1 cellular context compared by ENCODE assay signal in the genomic region with DNA sequence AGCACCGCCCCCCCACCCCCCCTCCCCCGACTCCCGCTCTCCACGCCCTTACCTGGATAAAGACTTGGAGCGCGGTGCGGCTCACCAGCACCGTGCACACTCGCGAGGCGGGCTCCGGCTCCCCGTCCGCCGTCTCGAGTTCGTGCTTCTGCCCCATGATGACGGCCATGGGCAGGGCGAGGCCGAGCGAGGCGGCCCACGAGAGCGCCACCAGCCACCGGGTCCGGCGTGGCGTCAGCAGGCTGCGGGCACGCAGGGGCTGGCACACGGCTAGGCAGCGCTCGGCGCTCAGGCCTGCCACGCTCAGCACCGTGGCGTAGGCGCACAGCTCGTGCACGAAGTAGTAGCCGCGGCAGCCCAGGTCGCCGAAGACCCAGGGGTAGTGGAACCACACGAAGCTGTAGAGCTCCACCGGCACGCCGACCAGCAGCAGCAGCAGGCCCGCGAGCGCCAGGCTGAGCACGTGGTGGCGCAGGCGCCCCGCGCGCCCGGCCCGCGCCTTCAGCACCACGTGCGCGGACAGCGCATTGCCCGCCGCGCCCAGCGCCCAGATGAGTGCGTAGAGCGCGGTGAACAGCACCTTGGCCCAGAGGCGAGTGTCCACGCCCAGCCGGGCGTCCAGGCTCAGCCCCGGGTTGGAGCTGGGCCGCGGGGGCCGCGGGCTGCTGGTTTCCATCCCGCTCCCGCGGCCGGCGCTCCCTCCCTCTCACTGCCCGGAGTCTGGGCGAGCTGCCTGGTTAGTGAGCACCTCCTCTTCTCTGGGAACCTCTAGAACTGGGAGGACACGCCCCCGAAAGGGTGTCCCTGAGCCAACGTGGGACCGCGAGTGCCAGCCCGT.
TF ChIP-seq lines count a peak whose summit lies in the region.

A gene with protein sequence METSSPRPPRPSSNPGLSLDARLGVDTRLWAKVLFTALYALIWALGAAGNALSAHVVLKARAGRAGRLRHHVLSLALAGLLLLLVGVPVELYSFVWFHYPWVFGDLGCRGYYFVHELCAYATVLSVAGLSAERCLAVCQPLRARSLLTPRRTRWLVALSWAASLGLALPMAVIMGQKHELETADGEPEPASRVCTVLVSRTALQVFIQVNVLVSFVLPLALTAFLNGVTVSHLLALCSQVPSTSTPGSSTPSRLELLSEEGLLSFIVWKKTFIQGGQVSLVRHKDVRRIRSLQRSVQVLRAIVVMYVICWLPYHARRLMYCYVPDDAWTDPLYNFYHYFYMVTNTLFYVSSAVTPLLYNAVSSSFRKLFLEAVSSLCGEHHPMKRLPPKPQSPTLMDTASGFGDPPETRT (minus strand): TSS at position 742 of the 838 bp plus-strand sequence. CDS start 66 bp downstream, at position 676.

TF ChIP-seq in HepG2, 621 proteins besides CTCF, POLR2A, EP300 and RAD21 (continued from another document and continues in another):
- TF ChIP-seq NFKB2 (CRISPR knock-in tag; IDR thresholded peaks at IDR 0.05; ENCODE audit: borderline replicate concordance) = peak; percentile 100
- TF ChIP-seq KDM3A (CRISPR knock-in tag; IDR thresholded peaks at IDR 0.05; ENCODE audit: low read depth) = peak; percentile 83; the same call in 1 of the 2 replicates
- TF ChIP-seq HNRNPL (IDR thresholded peaks at IDR 0.05; ENCODE audit: low read depth, low read length) = 0 out of 2 replicates have a peak, but pooled peaks have one; percentile 58
- no peak for TF ChIP-seq PTBP1 (IDR thresholded peaks at IDR 0.05; ENCODE audit: low read depth, low read length, poor library complexity, severe bottlenecking)
- no peak for TF ChIP-seq NBN (conservative IDR thresholded peaks at IDR 0.05)
- TF ChIP-seq, protein P1, sequence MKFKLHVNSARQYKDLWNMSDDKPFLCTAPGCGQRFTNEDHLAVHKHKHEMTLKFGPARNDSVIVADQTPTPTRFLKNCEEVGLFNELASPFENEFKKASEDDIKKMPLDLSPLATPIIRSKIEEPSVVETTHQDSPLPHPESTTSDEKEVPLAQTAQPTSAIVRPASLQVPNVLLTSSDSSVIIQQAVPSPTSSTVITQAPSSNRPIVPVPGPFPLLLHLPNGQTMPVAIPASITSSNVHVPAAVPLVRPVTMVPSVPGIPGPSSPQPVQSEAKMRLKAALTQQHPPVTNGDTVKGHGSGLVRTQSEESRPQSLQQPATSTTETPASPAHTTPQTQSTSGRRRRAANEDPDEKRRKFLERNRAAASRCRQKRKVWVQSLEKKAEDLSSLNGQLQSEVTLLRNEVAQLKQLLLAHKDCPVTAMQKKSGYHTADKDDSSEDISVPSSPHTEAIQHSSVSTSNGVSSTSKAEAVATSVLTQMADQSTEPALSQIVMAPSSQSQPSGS (CRISPR knock-in tag; IDR thresholded peaks at IDR 0.05) = peak; percentile 95
- TF ChIP-seq ZNF282 (IDR thresholded peaks at IDR 0.05; ENCODE audit: partially characterized antibody) = no peak
- peak; percentile 100 for TF ChIP-seq SALL1 (CRISPR knock-in tag; IDR thresholded peaks at IDR 0.05)
- TF ChIP-seq, protein P2, sequence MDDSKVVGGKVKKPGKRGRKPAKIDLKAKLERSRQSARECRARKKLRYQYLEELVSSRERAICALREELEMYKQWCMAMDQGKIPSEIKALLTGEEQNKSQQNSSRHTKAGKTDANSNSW (CRISPR knock-in tag; IDR thresholded peaks at IDR 0.05; ENCODE audit: borderline replicate concordance) = peak; percentile 96; the same call in 1 of the 2 replicates
- TF ChIP-seq CBX2 (IDR thresholded peaks at IDR 0.05; ENCODE audit: low read depth, low read length) = no peak
- peak; percentile 99 for TF ChIP-seq CBX2 (CRISPR knock-in tag; IDR thresholded peaks at IDR 0.05; ENCODE audit: low read depth)
- peak; percentile 98 for TF ChIP-seq ZNF768 (CRISPR knock-in tag; IDR thresholded peaks at IDR 0.05)
- TF ChIP-seq ZNF776 (CRISPR knock-in tag; IDR thresholded peaks at IDR 0.05) = peak; percentile 100
- TF ChIP-seq ARNTL (CRISPR knock-in tag; IDR thresholded peaks at IDR 0.05) = peak; percentile 96
- peak; percentile 96 for TF ChIP-seq XBP1 (CRISPR knock-in tag; IDR thresholded peaks at IDR 0.05)
- peak; percentile 67 for TF ChIP-seq NR2C2 (CRISPR knock-in tag; IDR thresholded peaks at IDR 0.05; ENCODE audit: borderline replicate concordance)
- peak; percentile 27 for TF ChIP-seq ZNF496 (CRISPR knock-in tag; IDR thresholded peaks at IDR 0.05; ENCODE audit: insufficient replicate concordance)
- no peak for TF ChIP-seq RARG (CRISPR knock-in tag; IDR thresholded peaks at IDR 0.05; ENCODE audit: low read depth)
- TF ChIP-seq SSRP1 (CRISPR knock-in tag; IDR thresholded peaks at IDR 0.05) = no peak
- TF ChIP-seq, protein P3, sequence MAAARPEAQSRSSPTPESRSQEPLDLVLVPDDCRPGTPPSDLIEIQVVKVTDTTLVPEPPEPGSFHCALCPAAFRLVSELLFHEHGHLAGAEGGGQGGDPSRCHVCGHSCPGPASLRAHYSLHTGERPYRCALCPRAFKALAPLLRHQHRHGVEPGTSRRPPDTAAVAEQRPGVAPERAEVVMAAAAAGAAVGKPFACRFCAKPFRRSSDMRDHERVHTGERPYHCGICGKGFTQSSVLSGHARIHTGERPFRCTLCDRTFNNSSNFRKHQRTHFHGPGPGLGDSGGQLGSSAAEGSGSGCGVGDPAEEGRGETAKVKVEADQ (CRISPR knock-in tag; IDR thresholded peaks at IDR 0.05; ENCODE audit: borderline replicate concordance) = peak; percentile 98
- peak; percentile 99 for TF ChIP-seq CHCHD3 (CRISPR knock-in tag; IDR thresholded peaks at IDR 0.05)
- no peak for TF ChIP-seq CHD4 (IDR thresholded peaks at IDR 0.05; ENCODE audit: borderline replicate concordance, low read length)
- TF ChIP-seq U2AF1 (optimal IDR thresholded peaks at IDR 0.05; ENCODE audit: low read depth, low read length) = no peak
- TF ChIP-seq GTF2F1 (IDR thresholded peaks at IDR 0.05; ENCODE audit: low read length) = no peak
- peak; percentile 78; the same call in 1 of the 2 replicates for TF ChIP-seq NCOA2 (CRISPR knock-in tag; IDR thresholded peaks at IDR 0.05)
- peak; percentile 55; the same call in 1 of the 2 replicates for TF ChIP-seq ZNF350 (CRISPR knock-in tag; IDR thresholded peaks at IDR 0.05; ENCODE audit: borderline replicate concordance, low read depth)
- peak; percentile 98 for TF ChIP-seq FLYWCH1 (CRISPR knock-in tag; IDR thresholded peaks at IDR 0.05)
- peak; percentile 94 for TF ChIP-seq AKAP8 (CRISPR knock-in tag; IDR thresholded peaks at IDR 0.05)
- peak; percentile 87; the same call in 1 of the 2 replicates for TF ChIP-seq ZNF747 (CRISPR knock-in tag; IDR thresholded peaks at IDR 0.05; ENCODE audit: borderline replicate concordance)
- TF ChIP-seq ZSCAN22 (CRISPR knock-in tag; IDR thresholded peaks at IDR 0.05) = no peak; the same call in 1 of the 2 replicates
- TF ChIP-seq SUZ12 (IDR thresholded peaks at IDR 0.05; ENCODE audit: low read depth, low read length) = no peak; the same call in 1 of the 2 replicates
- TF ChIP-seq, protein P4, sequence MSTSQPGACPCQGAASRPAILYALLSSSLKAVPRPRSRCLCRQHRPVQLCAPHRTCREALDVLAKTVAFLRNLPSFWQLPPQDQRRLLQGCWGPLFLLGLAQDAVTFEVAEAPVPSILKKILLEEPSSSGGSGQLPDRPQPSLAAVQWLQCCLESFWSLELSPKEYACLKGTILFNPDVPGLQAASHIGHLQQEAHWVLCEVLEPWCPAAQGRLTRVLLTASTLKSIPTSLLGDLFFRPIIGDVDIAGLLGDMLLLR (CRISPR knock-in tag; IDR thresholded peaks at IDR 0.05) = peak; percentile 100
- peak; percentile 99 for TF ChIP-seq ZFYVE20 (CRISPR knock-in tag; IDR thresholded peaks at IDR 0.05; ENCODE audit: borderline replicate concordance, low read depth)
- TF ChIP-seq, protein P5, sequence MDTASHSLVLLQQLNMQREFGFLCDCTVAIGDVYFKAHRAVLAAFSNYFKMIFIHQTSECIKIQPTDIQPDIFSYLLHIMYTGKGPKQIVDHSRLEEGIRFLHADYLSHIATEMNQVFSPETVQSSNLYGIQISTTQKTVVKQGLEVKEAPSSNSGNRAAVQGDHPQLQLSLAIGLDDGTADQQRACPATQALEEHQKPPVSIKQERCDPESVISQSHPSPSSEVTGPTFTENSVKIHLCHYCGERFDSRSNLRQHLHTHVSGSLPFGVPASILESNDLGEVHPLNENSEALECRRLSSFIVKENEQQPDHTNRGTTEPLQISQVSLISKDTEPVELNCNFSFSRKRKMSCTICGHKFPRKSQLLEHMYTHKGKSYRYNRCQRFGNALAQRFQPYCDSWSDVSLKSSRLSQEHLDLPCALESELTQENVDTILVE (CRISPR knock-in tag; IDR thresholded peaks at IDR 0.05) = peak; percentile 94
- TF ChIP-seq, protein P6, sequence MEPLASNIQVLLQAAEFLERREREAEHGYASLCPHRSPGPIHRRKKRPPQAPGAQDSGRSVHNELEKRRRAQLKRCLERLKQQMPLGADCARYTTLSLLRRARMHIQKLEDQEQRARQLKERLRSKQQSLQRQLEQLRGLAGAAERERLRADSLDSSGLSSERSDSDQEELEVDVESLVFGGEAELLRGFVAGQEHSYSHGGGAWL (CRISPR knock-in tag; IDR thresholded peaks at IDR 0.05) = peak; percentile 100
- no peak; the same call in 1 of the 2 replicates for TF ChIP-seq ZBTB1 (CRISPR knock-in tag; IDR thresholded peaks at IDR 0.05; ENCODE audit: borderline replicate concordance)
- TF ChIP-seq ZNF329 (CRISPR knock-in tag; IDR thresholded peaks at IDR 0.05; ENCODE audit: low read depth) = peak; percentile 97
- peak; percentile 94 for TF ChIP-seq ZFP36L2 (CRISPR knock-in tag; IDR thresholded peaks at IDR 0.05)
- TF ChIP-seq REPIN1 (CRISPR knock-in tag; IDR thresholded peaks at IDR 0.05; ENCODE audit: borderline replicate concordance, low read depth) = peak; percentile 99
- TF ChIP-seq, protein P7, sequence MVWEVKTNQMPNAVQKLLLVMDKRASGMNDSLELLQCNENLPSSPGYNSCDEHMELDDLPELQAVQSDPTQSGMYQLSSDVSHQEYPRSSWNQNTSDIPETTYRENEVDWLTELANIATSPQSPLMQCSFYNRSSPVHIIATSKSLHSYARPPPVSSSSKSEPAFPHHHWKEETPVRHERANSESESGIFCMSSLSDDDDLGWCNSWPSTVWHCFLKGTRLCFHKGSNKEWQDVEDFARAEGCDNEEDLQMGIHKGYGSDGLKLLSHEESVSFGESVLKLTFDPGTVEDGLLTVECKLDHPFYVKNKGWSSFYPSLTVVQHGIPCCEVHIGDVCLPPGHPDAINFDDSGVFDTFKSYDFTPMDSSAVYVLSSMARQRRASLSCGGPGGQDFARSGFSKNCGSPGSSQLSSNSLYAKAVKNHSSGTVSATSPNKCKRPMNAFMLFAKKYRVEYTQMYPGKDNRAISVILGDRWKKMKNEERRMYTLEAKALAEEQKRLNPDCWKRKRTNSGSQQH (CRISPR knock-in tag; IDR thresholded peaks at IDR 0.05; ENCODE audit: low read depth) = peak; percentile 99
- TF ChIP-seq, protein P8, sequence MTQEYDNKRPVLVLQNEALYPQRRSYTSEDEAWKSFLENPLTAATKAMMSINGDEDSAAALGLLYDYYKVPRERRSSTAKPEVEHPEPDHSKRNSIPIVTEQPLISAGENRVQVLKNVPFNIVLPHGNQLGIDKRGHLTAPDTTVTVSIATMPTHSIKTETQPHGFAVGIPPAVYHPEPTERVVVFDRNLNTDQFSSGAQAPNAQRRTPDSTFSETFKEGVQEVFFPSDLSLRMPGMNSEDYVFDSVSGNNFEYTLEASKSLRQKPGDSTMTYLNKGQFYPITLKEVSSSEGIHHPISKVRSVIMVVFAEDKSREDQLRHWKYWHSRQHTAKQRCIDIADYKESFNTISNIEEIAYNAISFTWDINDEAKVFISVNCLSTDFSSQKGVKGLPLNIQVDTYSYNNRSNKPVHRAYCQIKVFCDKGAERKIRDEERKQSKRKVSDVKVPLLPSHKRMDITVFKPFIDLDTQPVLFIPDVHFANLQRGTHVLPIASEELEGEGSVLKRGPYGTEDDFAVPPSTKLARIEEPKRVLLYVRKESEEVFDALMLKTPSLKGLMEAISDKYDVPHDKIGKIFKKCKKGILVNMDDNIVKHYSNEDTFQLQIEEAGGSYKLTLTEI (CRISPR knock-in tag; conservative IDR thresholded peaks at IDR 0.05) = peak; percentile 79
- TF ChIP-seq SMARCC2 (IDR thresholded peaks at IDR 0.05) = no peak
- TF ChIP-seq ISX (CRISPR knock-in tag; conservative IDR thresholded peaks at IDR 0.05) = peak; percentile 98
- peak; percentile 48; the same call in 1 of the 2 replicates for TF ChIP-seq FOXJ3 (CRISPR knock-in tag; IDR thresholded peaks at IDR 0.05; ENCODE audit: borderline replicate concordance)
- no peak; the same call in 1 of the 2 replicates for TF ChIP-seq RFX3 (CRISPR knock-in tag; IDR thresholded peaks at IDR 0.05)
- TF ChIP-seq ZBTB42 (CRISPR knock-in tag; IDR thresholded peaks at IDR 0.05) = peak; percentile 96
- TF ChIP-seq ZNF235 (CRISPR knock-in tag; IDR thresholded peaks at IDR 0.05; ENCODE audit: borderline replicate concordance) = peak; percentile 99
- peak; percentile 99 for TF ChIP-seq ZIK1 (CRISPR knock-in tag; IDR thresholded peaks at IDR 0.05; ENCODE audit: borderline replicate concordance, low read depth)
- 0 out of 2 replicates have a peak, but pooled peaks have one; percentile 38 for TF ChIP-seq ZNF460 (CRISPR knock-in tag; IDR thresholded peaks at IDR 0.05; ENCODE audit: borderline replicate concordance)
- TF ChIP-seq CCAR2 (optimal IDR thresholded peaks at IDR 0.05; ENCODE audit: low read depth, low read length) = no peak
- TF ChIP-seq, protein P9, sequence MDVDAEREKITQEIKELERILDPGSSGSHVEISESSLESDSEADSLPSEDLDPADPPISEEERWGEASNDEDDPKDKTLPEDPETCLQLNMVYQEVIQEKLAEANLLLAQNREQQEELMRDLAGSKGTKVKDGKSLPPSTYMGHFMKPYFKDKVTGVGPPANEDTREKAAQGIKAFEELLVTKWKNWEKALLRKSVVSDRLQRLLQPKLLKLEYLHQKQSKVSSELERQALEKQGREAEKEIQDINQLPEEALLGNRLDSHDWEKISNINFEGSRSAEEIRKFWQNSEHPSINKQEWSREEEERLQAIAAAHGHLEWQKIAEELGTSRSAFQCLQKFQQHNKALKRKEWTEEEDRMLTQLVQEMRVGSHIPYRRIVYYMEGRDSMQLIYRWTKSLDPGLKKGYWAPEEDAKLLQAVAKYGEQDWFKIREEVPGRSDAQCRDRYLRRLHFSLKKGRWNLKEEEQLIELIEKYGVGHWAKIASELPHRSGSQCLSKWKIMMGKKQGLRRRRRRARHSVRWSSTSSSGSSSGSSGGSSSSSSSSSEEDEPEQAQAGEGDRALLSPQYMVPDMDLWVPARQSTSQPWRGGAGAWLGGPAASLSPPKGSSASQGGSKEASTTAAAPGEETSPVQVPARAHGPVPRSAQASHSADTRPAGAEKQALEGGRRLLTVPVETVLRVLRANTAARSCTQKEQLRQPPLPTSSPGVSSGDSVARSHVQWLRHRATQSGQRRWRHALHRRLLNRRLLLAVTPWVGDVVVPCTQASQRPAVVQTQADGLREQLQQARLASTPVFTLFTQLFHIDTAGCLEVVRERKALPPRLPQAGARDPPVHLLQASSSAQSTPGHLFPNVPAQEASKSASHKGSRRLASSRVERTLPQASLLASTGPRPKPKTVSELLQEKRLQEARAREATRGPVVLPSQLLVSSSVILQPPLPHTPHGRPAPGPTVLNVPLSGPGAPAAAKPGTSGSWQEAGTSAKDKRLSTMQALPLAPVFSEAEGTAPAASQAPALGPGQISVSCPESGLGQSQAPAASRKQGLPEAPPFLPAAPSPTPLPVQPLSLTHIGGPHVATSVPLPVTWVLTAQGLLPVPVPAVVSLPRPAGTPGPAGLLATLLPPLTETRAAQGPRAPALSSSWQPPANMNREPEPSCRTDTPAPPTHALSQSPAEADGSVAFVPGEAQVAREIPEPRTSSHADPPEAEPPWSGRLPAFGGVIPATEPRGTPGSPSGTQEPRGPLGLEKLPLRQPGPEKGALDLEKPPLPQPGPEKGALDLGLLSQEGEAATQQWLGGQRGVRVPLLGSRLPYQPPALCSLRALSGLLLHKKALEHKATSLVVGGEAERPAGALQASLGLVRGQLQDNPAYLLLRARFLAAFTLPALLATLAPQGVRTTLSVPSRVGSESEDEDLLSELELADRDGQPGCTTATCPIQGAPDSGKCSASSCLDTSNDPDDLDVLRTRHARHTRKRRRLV (CRISPR knock-in tag; IDR thresholded peaks at IDR 0.05) = no peak
- TF ChIP-seq ZNF543 (CRISPR knock-in tag; IDR thresholded peaks at IDR 0.05) = peak; percentile 97
